Comparison of ENCODE assay signal across 8 cellular contexts in the genomic region with DNA sequence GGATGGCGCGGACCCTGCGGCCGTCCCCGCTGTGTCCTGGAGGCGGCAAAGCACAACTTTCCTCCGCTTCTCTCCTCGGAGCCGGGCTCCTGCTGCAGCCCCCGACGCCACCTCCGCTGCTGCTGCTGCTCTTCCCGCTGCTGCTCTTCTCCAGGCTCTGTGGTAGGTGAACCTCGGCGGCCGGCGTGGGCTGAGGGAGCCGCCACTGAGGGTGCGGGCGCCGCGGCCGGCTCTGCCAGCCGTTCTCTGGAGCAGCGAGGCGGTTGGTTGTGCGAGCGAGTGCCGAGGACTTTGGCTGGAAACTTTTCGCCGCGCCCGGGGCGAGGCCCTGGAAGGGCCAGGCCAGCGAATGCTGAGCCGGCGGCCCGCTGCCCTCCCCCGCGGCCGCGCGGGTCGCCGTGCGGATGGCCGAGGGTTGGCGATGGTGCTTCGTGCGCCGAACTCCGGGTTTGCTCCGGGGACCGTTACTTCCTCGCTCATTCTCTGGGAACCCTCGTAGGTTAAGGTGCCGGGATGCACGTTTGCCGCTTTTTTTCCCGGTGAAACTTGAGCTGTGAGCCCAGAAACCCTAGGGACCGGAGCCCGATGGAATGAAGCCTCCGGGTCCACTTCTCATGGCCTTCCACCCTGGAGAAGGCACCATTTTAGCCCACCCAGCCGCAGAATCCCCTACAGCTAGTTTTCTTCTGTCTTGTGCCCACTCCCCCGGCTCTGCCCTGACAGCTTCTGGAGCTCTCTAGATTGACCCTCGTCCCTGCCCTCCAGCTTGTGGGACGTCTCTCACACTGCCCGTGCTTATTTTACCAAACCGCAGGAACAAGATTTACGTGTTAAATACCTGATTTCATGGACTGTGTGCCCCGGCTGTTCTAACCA. TPM values are rescaled to one million over a fixed set of nuclear protein-coding genes. Genes with fewer than 3 reads are reported as not detected.
A peak's percentile ranks its signal among the peaks of the same experiment; 100 is the strongest.
DNase-seq lines count a peak whose midpoint lies in the region; ATAC-seq and TF ChIP-seq lines count a peak whose summit lies in the region.

No MANE protein-coding gene starts in this region.

- ATAC-seq in HG03066 (IDR thresholded peaks at IDR 0.05; ENCODE audit: low read depth, unreplicated experiment) = peak; percentile 14

- CTCF ChIA-PET in GM10248 (lab: Yijun Ruan, JAX) = interaction anchor here (1.2 kb wide), 1 partner anchor 16 kb away, joined by 3 read pairs; no protein-coding TSS in a partner anchor

- POLR2A ChIA-PET in GM10248 (lab: Yijun Ruan, JAX) = no interaction called here

- TF ChIP-seq CTCF in GM10248 (IDR thresholded peaks at IDR 0.05; ENCODE audit: control extremely low read depth, extremely low read depth, low read depth, missing control alignments) = no peak

- DNase-seq in NCI-H524 (lab: John Stamatoyannopoulos, UW) = peak; percentile 49 to 63
- DNase-seq in NCI-H524 treated with DMSO at 0.1 percent for 48 hours (lab: John Stamatoyannopoulos, UW) = no peak
- DNase-seq in T-helper 9 cell = peak; percentile 19
- DNase-seq in dermis blood vessel endothelial cell = peak; percentile 31
- DNase-seq in medulla oblongata (ENCODE audit: extremely low spot score) = peak; percentile 33
- DNase-seq in stimulated activated naive CD4-positive, alpha-beta T cell treated with Interleukin-2 at 50 U/mL for 16 hours (lab: John Stamatoyannopoulos, UW) = peak; percentile 27
- DNase-seq in GM10248 (ENCODE audit: extremely low spot score) = no peak

RNA-seq across cellular contexts. Expression of a gene that starts 0.6 kb away (rescaled TPM):
- 57.7 and 106 TPM in 2 replicates for total RNA-seq in dermis blood vessel endothelial cell

Comparison
In these comparisons a context has a peak if more than half of its experiments do, and no peak if none do; other contexts are left out.
1. DNase-seq: peak in NCI-H524 (2 of 2), T-helper 9 cell (single experiment), dermis blood vessel endothelial cell (single experiment), medulla oblongata (single experiment) and stimulated activated naive CD4-positive, alpha-beta T cell treated with Interleukin-2 at 50 U/mL for 16 hours (single experiment); none in NCI-H524 treated with DMSO at 0.1 percent for 48 hours (single experiment) and GM10248 (single experiment).